ENCODE assay signal across 29 cellular contexts in genomic region chr22:44541671-44542319, GRCh38.
"Had no signal": no experiment of that assay in that cellular context is flagged by ENCODE, and none has a peak within 500 bp of the region (broad histone marks: within the 10 kb centered on the region; RNA-seq: fewer than 3 reads in every experiment).

No MANE protein-coding gene starts in this region.

- H3K9me3 ChIP-seq: adrenal gland, body of pancreas, breast epithelium had no signal

- H3K27ac Mint-ChIP-seq: activated CD4-positive, alpha-beta memory T cell treated with anti-CD3 and anti-CD28 coated beads, Interleukin-2, amount 10 ng/mL, durations not matched to agents 7 days and 5 days; activated naive CD4-positive, alpha-beta T cell treated with anti-CD3 and anti-CD28 coated beads for 36 hours; activated naive CD4-positive, alpha-beta T cell treated with anti-CD3 and anti-CD28 coated beads, Interleukin-2, amount 50 U/mL, for 72 hours; activated T-cell treated with anti-CD3 and anti-CD28 coated beads, Interleukin-2, amount 50 U/mL, for 72 hours; activated T-helper 17 cell treated with anti-CD3 and anti-CD28 coated beads, Interleukin-2, amount 50 U/mL, for 72 hours; IgD-negative memory B cell had no signal

- H3K36me3 Mint-ChIP-seq: activated naive CD4-positive, alpha-beta T cell treated with anti-CD3 and anti-CD28 coated beads, Interleukin-2, amount 50 U/mL, for 72 hours; IgD-negative memory B cell had no signal

- DNase-seq: activated CD4-positive, alpha-beta memory T cell treated with anti-CD3 and anti-CD28 coated beads, Interleukin-2, amount 10 ng/mL, durations not matched to agents 7 days and 5 days; activated CD4-positive, alpha-beta T cell treated with anti-CD3 and anti-CD28 coated beads for 1 hour; activated CD4-positive, alpha-beta T cell treated with anti-CD3 and anti-CD28 coated beads for 48 hours; activated CD4-positive, CD25-positive, alpha-beta regulatory T cell; activated gamma-delta T cell treated with Interleukin-2 at 50 U/mL for 16 hours; activated naive CD4-positive, alpha-beta T cell treated with anti-CD3 and anti-CD28 coated beads for 36 hours; activated T-cell treated with anti-CD3 and anti-CD28 coated beads, Interleukin-2, amount 50 U/mL, for 1 hour; activated T-cell treated with anti-CD3 and anti-CD28 coated beads, Interleukin-2, amount 50 U/mL, for 72 hours; adrenal gland; body of pancreas; Karpas-422; KBM-7; NCI-H1417 treated with DMSO at 0.1 percent for 48 hours; NCI-H187 treated with DMSO at 0.1 percent for 48 hours; NCI-H2227 treated with DMSO at 0.1 percent for 48 hours; NCI-H510A treated with DMSO at 0.1 percent for 48 hours; NCI-H526 treated with DMSO at 0.1 percent for 48 hours; NCI-H774; PC-9; Right ventricle myocardium superior; SW 1271; T-helper 1 cell; T1000; WERI-Rb-1 had no signal

- H3K27ac ChIP-seq: adrenal gland, body of pancreas, breast epithelium, PC-9, RWPE1, WERI-Rb-1 had no signal

- H3K4me1 Mint-ChIP-seq: activated CD4-positive, alpha-beta memory T cell treated with anti-CD3 and anti-CD28 coated beads, Interleukin-2, amount 10 ng/mL, durations not matched to agents 7 days and 5 days had no signal

- H3K9me3 Mint-ChIP-seq: activated CD4-positive, alpha-beta memory T cell treated with anti-CD3 and anti-CD28 coated beads, Interleukin-2, amount 10 ng/mL, durations not matched to agents 7 days and 5 days; activated naive CD4-positive, alpha-beta T cell treated with anti-CD3 and anti-CD28 coated beads for 36 hours; activated naive CD4-positive, alpha-beta T cell treated with anti-CD3 and anti-CD28 coated beads, Interleukin-2, amount 50 U/mL, for 72 hours; activated T-helper 17 cell treated with anti-CD3 and anti-CD28 coated beads, Interleukin-2, amount 50 U/mL, for 72 hours had no signal

- H3K27me3 ChIP-seq: adrenal gland, body of pancreas had no signal

- H3K4me3 Mint-ChIP-seq: activated CD4-positive, alpha-beta memory T cell treated with anti-CD3 and anti-CD28 coated beads, Interleukin-2, amount 10 ng/mL, durations not matched to agents 7 days and 5 days; activated naive CD4-positive, alpha-beta T cell treated with anti-CD3 and anti-CD28 coated beads for 36 hours; activated T-cell treated with anti-CD3 and anti-CD28 coated beads, Interleukin-2, amount 50 U/mL, for 72 hours; activated T-helper 17 cell treated with anti-CD3 and anti-CD28 coated beads, Interleukin-2, amount 50 U/mL, for 72 hours had no signal

- H3K4me3 ChIP-seq: adrenal gland, body of pancreas, breast epithelium, PC-9 had no signal

- H3K4me1 ChIP-seq: body of pancreas, breast epithelium had no signal

- ATAC-seq: activated naive CD4-positive, alpha-beta T cell treated with anti-CD3 and anti-CD28 coated beads, Interleukin-2, amount 50 U/mL, for 72 hours; activated T-cell treated with anti-CD3 and anti-CD28 coated beads, Interleukin-2, amount 50 U/mL, for 72 hours; activated T-helper 17 cell treated with anti-CD3 and anti-CD28 coated beads, Interleukin-2, amount 50 U/mL, for 72 hours; body of pancreas had no signal
